In the genomic region with DNA sequence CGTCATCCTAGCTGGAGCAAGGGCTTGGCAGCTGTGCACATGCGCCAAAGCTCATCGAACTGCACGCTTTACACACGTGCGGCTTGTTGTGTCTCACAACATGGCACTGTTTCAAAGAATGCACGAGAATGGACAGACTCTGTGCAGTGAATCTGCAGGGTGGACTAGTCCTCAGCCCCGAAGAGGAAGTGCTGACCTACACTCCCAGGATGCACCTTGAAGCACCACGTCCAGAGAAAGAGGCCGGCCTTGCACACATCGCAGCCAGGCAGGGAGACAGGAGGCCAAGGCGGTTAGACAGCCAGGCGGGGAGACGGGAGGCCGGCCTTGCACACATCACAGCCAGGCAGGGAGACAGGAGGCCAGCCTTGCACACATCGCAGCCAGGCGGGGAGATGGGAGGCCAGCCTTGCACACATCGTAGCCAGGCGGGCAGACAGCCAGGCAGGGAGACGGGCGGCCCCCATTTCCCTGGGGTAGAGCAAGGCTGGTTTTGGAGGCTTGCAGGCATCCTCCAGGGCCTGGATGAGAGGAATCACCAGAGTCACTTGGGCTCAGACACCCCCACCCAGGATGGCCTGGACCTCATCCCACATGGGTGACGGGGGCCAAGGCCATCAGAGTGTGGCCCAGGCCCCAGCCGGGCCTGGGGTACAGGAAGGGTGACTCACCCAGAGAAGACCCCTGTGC, we compare ENCODE assay signal across 1 cellular context.
A peak's percentile ranks its signal among the peaks of the same experiment; 100 is the strongest.
TF ChIP-seq lines count a peak whose summit lies in the region.

No MANE protein-coding gene starts in this region.

TF ChIP-seq in HepG2, 621 proteins besides CTCF, POLR2A, EP300 and RAD21:
- TF ChIP-seq GABPB1 (CRISPR knock-in tag; IDR thresholded peaks at IDR 0.05), result 0 out of 2 replicates have a peak, but pooled peaks have one; percentile 10
- TF ChIP-seq ZBTB7B (CRISPR knock-in tag; IDR thresholded peaks at IDR 0.05), result no peak
- TF ChIP-seq ZMAT3 (CRISPR knock-in tag; conservative IDR thresholded peaks at IDR 0.05), result no peak
